Comparison of ENCODE assay signal across 25 cellular contexts in genomic region chr3:8705575-8705974, GRCh38. TPM values are rescaled to one million over a fixed set of nuclear protein-coding genes. Genes with fewer than 3 reads are reported as not detected.
DNase-seq lines count a peak whose midpoint lies in the region; ATAC-seq, FAIRE-seq and TF ChIP-seq lines count a peak whose summit lies in the region.
"Had no signal": no experiment of that assay in that cellular context is flagged by ENCODE, and none has a peak within 500 bp of the region (broad histone marks: within the 10 kb centered on the region; RNA-seq: fewer than 3 reads in every experiment).

No MANE protein-coding gene starts in this region.

- TF ChIP-seq POLR2A in HepG2 (IDR thresholded peaks at IDR 0.05; ENCODE audit: insufficient read depth in 1 of 2, low read depth in 2 of 2, low read length in 2 of 2) (no peak), right lobe of liver (IDR thresholded peaks at IDR 0.05) (no peak), K562 (conservative IDR thresholded peaks at IDR 0.05) (no peak)

- WGBS in HepG2 (ENCODE audit: low lambda C conversion rate): 13% methylated on average over 3 of the region's 3 CpGs
- 80% methylated on average over 1 of the region's 3 CpGs for WGBS in right lobe of liver (ENCODE audit: insufficient coverage, low coverage, low lambda C conversion rate, missing lambda C conversion rate)
- WGBS in K562 (ENCODE audit: insufficient coverage, low coverage, missing lambda C conversion rate): 0% methylated on average over 3 of the region's 3 CpGs

- H4K20me1 ChIP-seq in HepG2 (ENCODE audit: insufficient read depth, low read length): no peaks in the 10 kb centered on the region
- H4K20me1 ChIP-seq in K562 (replicated peaks; ENCODE audit: control insufficient read depth, insufficient read depth, low read length): no peaks in the 10 kb centered on the region
- H4K20me1 ChIP-seq: BLaER1 had no signal

- H3K79me2 ChIP-seq in HepG2 (ENCODE audit: insufficient read depth, low read length) (no peaks in the 10 kb centered on the region), K562 (ENCODE audit: control insufficient read depth, insufficient read depth, low read length) (no peaks in the 10 kb centered on the region)

- H3K4me3 ChIP-seq in HepG2 (replicated peaks in 1 of 3; ENCODE audit: insufficient read depth in 1 of 3, low read depth in 2 of 3, low read length in 3 of 3) (no peak overlapping the region), right lobe of liver (no peak overlapping the region), K562 (no peak overlapping the region)
- H3K4me3 ChIP-seq: A549, BLaER1 had no signal

- no peak for ATAC-seq in HepG2
- no peak for ATAC-seq in right lobe of liver
- ATAC-seq in K562: no peak
- ATAC-seq in HG02759 (IDR thresholded peaks at IDR 0.05; ENCODE audit: unreplicated experiment): no peak
- ATAC-seq: A549; CD8-positive, alpha-beta T cell had no signal

- no peak overlapping the region for H3K27ac ChIP-seq in HepG2 (ENCODE audit: extremely low read length, insufficient read depth, low read length)
- H3K27ac ChIP-seq in right lobe of liver: no peak overlapping the region
- H3K27ac ChIP-seq in K562 (ENCODE audit: extremely low read depth, low read depth, low read length): no peak overlapping the region
- H3K27ac ChIP-seq: 22Rv1, A549, BLaER1 had no signal

- H3K4me1 ChIP-seq in HepG2 (ENCODE audit: insufficient read depth, low read length) (peaks cover 29% of the 10 kb centered on the region), right lobe of liver (no peaks in the 10 kb centered on the region), K562 (replicated peaks in 1 of 2; ENCODE audit: control insufficient read depth in 2 of 2, insufficient read depth in 2 of 2, low read length in 2 of 2) (no peaks in the 10 kb centered on the region)
- H3K4me1 ChIP-seq: A549, BE2C, Caco-2 had no signal

- H2AFZ ChIP-seq in HepG2 (ENCODE audit: low read length) (no peak overlapping the region), K562 (ENCODE audit: low read depth, low read length) (no peak overlapping the region)

- POLR2A ChIA-PET in HepG2 (lab: Yijun Ruan, JAX) (no interaction called here), K562 (lab: Yijun Ruan, JAX) (interaction anchor here (0.9 kb wide), 1 partner anchor 28 kb away, joined by 4 read pairs; the partner anchor contains the start of gene CAV3)

- H3K4me2 ChIP-seq in HepG2 (ENCODE audit: low read depth, low read length) (peak overlapping the region; percentile 8; the same call in 1 of the 2 replicates), K562 (ENCODE audit: insufficient read depth, low read length) (no peak overlapping the region)
- H3K4me2 ChIP-seq: A549, BLaER1 had no signal

- H3K27me3 ChIP-seq in HepG2 (ENCODE audit: control insufficient read depth in 1 of 2, insufficient read depth in 2 of 2, low read length in 2 of 2): peaks cover 0 to 22% of the 10 kb centered on the region in 2 experiments; a peak in 3 of 5 replicates
- H3K27me3 ChIP-seq in right lobe of liver: no peaks in the 10 kb centered on the region
- H3K27me3 ChIP-seq in K562 (ENCODE audit: control insufficient read depth in 2 of 2, insufficient read depth in 2 of 2, low read length in 2 of 2): peaks cover 2 to 19% of the 10 kb centered on the region in 2 experiments; a peak in 3 of 5 replicates
- H3K27me3 ChIP-seq: BE2C, BLaER1 had no signal

- no peak for TF ChIP-seq CTCF in HepG2 (CRISPR knock-in tag; IDR thresholded peaks at IDR 0.05)
- no peak for TF ChIP-seq CTCF in right lobe of liver (IDR thresholded peaks at IDR 0.05)
- TF ChIP-seq CTCF in K562 (IDR thresholded peaks at IDR 0.05 in 2 of 3, conservative IDR thresholded peaks at IDR 0.05 in 1 of 3; ENCODE audit: insufficient read depth in 2 of 3, low read depth in 1 of 3, low read length in 3 of 3): no peak

- DNase-seq in HepG2 (ENCODE audit: low spot score) (no peak), right lobe of liver (no peak), K562 (ENCODE audit: extremely low read depth in 1 of 4, low spot score in 3 of 4) (peak in 3 of 4 experiments; percentile 1 to 4 (median 3)), iPS-NIHi11 (ENCODE audit: low spot score) (peak; percentile 3), urothelium cell line (ENCODE audit: low spot score) (peak; percentile 0), CD1c-positive myeloid dendritic cell (ENCODE audit: extremely low spot score) (no peak), dermis blood vessel endothelial cell (no peak)
- DNase-seq: BE2C; C1 segment of cervical spinal cord; Caco-2; Calu3; CD4-positive, alpha-beta T cell; CD8-positive, alpha-beta T cell; DMS79 treated with DMSO at 0.1 percent for 48 hours; GF-D8 had no signal

- no peaks in the 10 kb centered on the region for H3K9me3 ChIP-seq in HepG2 (ENCODE audit: low read length)
- no peaks in the 10 kb centered on the region for H3K9me3 ChIP-seq in right lobe of liver
- no peaks in the 10 kb centered on the region for H3K9me3 ChIP-seq in K562 (replicated peaks; ENCODE audit: control insufficient read depth, insufficient read depth, low read depth, low read length)
- H3K9me3 ChIP-seq: BE2C, Caco-2 had no signal

- TF ChIP-seq EP300 in HepG2 (IDR thresholded peaks at IDR 0.05; ENCODE audit: low read depth in 2 of 2, low read length in 2 of 2) (no peak), HepG2 (CRISPR knock-in tag; IDR thresholded peaks at IDR 0.05; ENCODE audit: borderline replicate concordance) (no peak), K562 (IDR thresholded peaks at IDR 0.05; ENCODE audit: low read length) (no peak)

- CTCF ChIA-PET in HepG2 (lab: Yijun Ruan, JAX; ENCODE audit: low intra/inter-chr PET ratio, low total read pairs) (no interaction called here), K562 (lab: Yijun Ruan, JAX; ENCODE audit: low intra/inter-chr PET ratio) (no interaction called here)

- H3K36me3 ChIP-seq in HepG2 (replicated peaks in 1 of 2; ENCODE audit: control insufficient read depth in 1 of 2, insufficient read depth in 2 of 2, low read length in 2 of 2) (no peaks in the 10 kb centered on the region), right lobe of liver (no peaks in the 10 kb centered on the region), K562 (ENCODE audit: control insufficient read depth, insufficient read depth, low read length) (no peaks in the 10 kb centered on the region)
- H3K36me3 ChIP-seq: BE2C, BLaER1 had no signal

- in situ Hi-C loops in HepG2 (cut with HindIII; ENCODE audit: extremely low pct_ligation_motif_present, low pct_unique_long_range_greater_than_20kb) (no loop called here), K562 (cut with MboI) (no loop called here)

- intact Hi-C loops in HepG2 (cut with micrococcal nuclease; ENCODE audit: unreplicated experiment) (no loop called here), right lobe of liver (cut with DNase I) (no loop called here), K562 (cut with micrococcal nuclease) (no loop called here)

- no peaks in the 10 kb centered on the region for H3K9me1 ChIP-seq in K562 (ENCODE audit: control insufficient read depth, insufficient read depth, low read length)

- TF ChIP-seq RAD21 in HepG2 (CRISPR knock-in tag; IDR thresholded peaks at IDR 0.05) (no peak), K562 (CRISPR knock-in tag; conservative IDR thresholded peaks at IDR 0.05 in 1 of 2, IDR thresholded peaks at IDR 0.05 in 1 of 2) (no peak)

- FAIRE-seq in HepG2 (lab: Jason Lieb, UNC) (no peak), K562 (lab: Jason Lieb, UNC) (no peak), urothelium cell line (lab: Jason Lieb, UNC) (no peak)
- FAIRE-seq: A549, D721Med, G401.6, GM12891, GM19239 had no signal

- BruUV-seq in HepG2 (replicated peaks; lab: Mats Ljungman, UMichigan) (no TSS peak), K562 (replicated peaks; lab: Mats Ljungman, UMichigan) (no TSS peak)

- no peak overlapping the region for H3K9ac ChIP-seq in HepG2 (ENCODE audit: insufficient read depth, low read depth, low read length)
- H3K9ac ChIP-seq in K562 (ENCODE audit: insufficient read depth in 1 of 2, low read depth in 2 of 2, low read length in 2 of 2): no peak overlapping the region
- H3K9ac ChIP-seq: BLaER1 had no signal

RNA-seq across cellular contexts. Expression of gene CAV3, which starts 28.0 kb away (rescaled TPM):
- not detected in 2 replicates for total RNA-seq in HepG2 (2016; rRNA removed; fragmentation: Illumina TruSeq; extraction: Trizol)
- total RNA-seq in HepG2 (2016; cell fraction: cytosol; rRNA removed; fragmentation: Illumina TruSeq; extraction: Trizol; ENCODE audit: low read depth): not detected in 2 replicates
- total RNA-seq in HepG2 (2016; cell fraction: insoluble cytoplasmic fraction; rRNA removed; fragmentation: Illumina TruSeq; extraction: Trizol): not detected in 2 replicates
- not detected in 2 replicates for total RNA-seq in HepG2 (2016; cell fraction: membrane; rRNA removed; fragmentation: Illumina TruSeq; extraction: Trizol)
- total RNA-seq in HepG2 (2016; cell fraction: nucleus; rRNA removed; fragmentation: Illumina TruSeq; extraction: Trizol): not detected in 2 replicates
- not detected in 2 replicates for polyA plus RNA-seq in HepG2 (2011; rRNA removed)
- polyA plus RNA-seq in HepG2 (2011; cell fraction: cytosol; rRNA removed): not detected in 2 replicates
- polyA plus RNA-seq in HepG2 (2011; cell fraction: nucleus; rRNA removed): not detected in 2 replicates
- not detected in 2 replicates for polyA plus RNA-seq in HepG2 (2012)
- not detected in 2 replicates for polyA plus RNA-seq in HepG2 (2016; cell fraction: cytosol; fragmentation: Illumina TruSeq; extraction: Trizol; ENCODE audit: low read depth)
- polyA plus RNA-seq in HepG2 (2016; cell fraction: insoluble cytoplasmic fraction; fragmentation: Illumina TruSeq; extraction: Trizol; ENCODE audit: low read depth): not detected in 2 replicates
- polyA plus RNA-seq in HepG2 (2016; cell fraction: membrane; fragmentation: Illumina TruSeq; extraction: Trizol; ENCODE audit: low read depth): not detected in 2 replicates
- polyA plus RNA-seq in HepG2 (2016; cell fraction: nucleus; fragmentation: Illumina TruSeq; extraction: Trizol; ENCODE audit: insufficient read depth, low read depth): not detected in 2 replicates
- polyA minus RNA-seq in HepG2 (2011; rRNA and poly(A)+ RNA removed; ENCODE audit: low replicate concordance): not detected in 2 replicates
- polyA minus RNA-seq in HepG2 (2011; cell fraction: cytosol; rRNA and poly(A)+ RNA removed): not detected in 2 replicates
- polyA minus RNA-seq in HepG2 (2011; cell fraction: nucleus; rRNA and poly(A)+ RNA removed): not detected in 2 replicates
- not detected for total RNA-seq in right lobe of liver
- total RNA-seq in K562 (2011; cell fraction: chromatin; rRNA removed; ENCODE audit: low replicate concordance): not detected in 2 replicates
- total RNA-seq in K562 (2011; cell fraction: nucleolus; rRNA removed): not detected in 2 replicates
- not detected in 2 replicates for total RNA-seq in K562 (2011; cell fraction: nucleoplasm; rRNA removed)
- not detected in 2 replicates for total RNA-seq in K562 (2014; rRNA removed)
- total RNA-seq in K562 (2014; rRNA removed; fragmentation: Illumina TruSeq; extraction: Trizol): not detected in 2 replicates
- total RNA-seq in K562 (2015; rRNA removed; fragmentation: Illumina TruSeq; extraction: Trizol): not detected in 2 replicates
- not detected in 2 replicates for total RNA-seq in K562 (2021)
- polyA plus RNA-seq in K562 (2011; rRNA removed): not detected in 2 replicates
- polyA plus RNA-seq in K562 (2011; cell fraction: cytosol; rRNA removed): not detected in 2 replicates
- not detected in 2 replicates for polyA plus RNA-seq in K562 (2011; cell fraction: nucleus; rRNA removed)
- not detected in 2 replicates for polyA plus RNA-seq in K562 (2012)
- not detected in 2 replicates for polyA plus RNA-seq in K562 (2014; fragmentation: Illumina TruSeq; extraction: Trizol)
- polyA plus RNA-seq in K562 (2014; fragmentation: Nextera tagmentation; extraction: Ambion mirVana): not detected
- polyA plus RNA-seq in K562 (2014; rRNA removed): not detected in 2 replicates
- not detected in 2 replicates for polyA minus RNA-seq in K562 (2011; rRNA and poly(A)+ RNA removed)
- polyA minus RNA-seq in K562 (2011; cell fraction: cytosol; rRNA and poly(A)+ RNA removed): not detected in 2 replicates
- polyA minus RNA-seq in K562 (2011; cell fraction: nucleus; rRNA and poly(A)+ RNA removed): not detected in 2 replicates
- not detected in 2 replicates for total RNA-seq in dermis blood vessel endothelial cell
- total RNA-seq: A172; Caco-2; Calu3; CD4-positive, alpha-beta T cell; CD8-positive, alpha-beta T cell had no signal
- polyA plus RNA-seq: A549, CD14-positive monocyte had no signal

Comparison
In these comparisons a context has a peak if more than half of its experiments do, and no peak if none do; other contexts are left out.
1. DNase-seq: peak in K562 (3 of 4), iPS-NIHi11 (single experiment) and urothelium cell line (single experiment); none in HepG2 (single experiment), right lobe of liver (0 of 3), CD1c-positive myeloid dendritic cell (single experiment) and dermis blood vessel endothelial cell (single experiment).
2. Of the 241 proteins assayed by ChIP-seq in both HepG2 and K562: peak only in HepG2: ZNF274; only in K562: none; in both: none; in neither: 239; mixed calls (peak in some experiments, not most) for 1.